8 cellular contexts compared by ENCODE assay signal in genomic region chr19:12669272-12670158, GRCh38. TPM values are rescaled to one million over a fixed set of nuclear protein-coding genes. Genes with fewer than 3 reads are reported as not detected.
DNase-seq lines count a peak whose midpoint lies in the region; ATAC-seq, FAIRE-seq and TF ChIP-seq lines count a peak whose summit lies in the region.

No MANE protein-coding gene starts in this region.

- peak overlapping the region; percentile 82 for H3K4me3 Mint-ChIP-seq in activated naive CD4-positive, alpha-beta T cell treated with anti-CD3 and anti-CD28 coated beads, Interleukin-2, amount 10 ng/mL, durations not matched to agents 7 days and 5 days

- peak; percentile 96 for FAIRE-seq in GM12891 (lab: Jason Lieb, UNC)

- peak; percentile 83 for TF ChIP-seq POLR2A in GM12891 (IDR thresholded peaks at IDR 0.05; ENCODE audit: low read depth, low read length)

- H3K4me1 Mint-ChIP-seq in activated naive CD4-positive, alpha-beta T cell treated with anti-CD3 and anti-CD28 coated beads, Interleukin-2, amount 10 ng/mL, durations not matched to agents 7 days and 5 days = peaks cover 59% of the 10 kb centered on the region

- H3K27ac Mint-ChIP-seq in activated naive CD4-positive, alpha-beta T cell treated with anti-CD3 and anti-CD28 coated beads, Interleukin-2, amount 10 ng/mL, durations not matched to agents 7 days and 5 days = peak overlapping the region; percentile 99

- DNase-seq in GM12891 (ENCODE audit: insufficient read length, low spot score) = no peak
- peak; percentile 77 for DNase-seq in M059J (ENCODE audit: low read depth)
- peak; percentile 72 for DNase-seq in SK-MEL-5 (ENCODE audit: low read depth, low spot score)
- DNase-seq in activated naive CD4-positive, alpha-beta T cell treated with anti-CD3 and anti-CD28 coated beads, Interleukin-2, amount 10 ng/mL, durations not matched to agents 7 days and 5 days = peak; percentile 78
- DNase-seq in germinal center (ENCODE audit: low spot score) = peak; percentile 71
- DNase-seq in superior temporal gyrus (ENCODE audit: extremely low spot score) = peak; percentile 93

- H3K36me3 Mint-ChIP-seq in activated naive CD4-positive, alpha-beta T cell treated with anti-CD3 and anti-CD28 coated beads, Interleukin-2, amount 10 ng/mL, durations not matched to agents 7 days and 5 days = peaks cover 30% of the 10 kb centered on the region

- TF ChIP-seq CTCF in neutrophil (IDR thresholded peaks at IDR 0.05) = peak; percentile 12

- CTCF ChIA-PET in activated naive CD4-positive, alpha-beta T cell treated with anti-CD3 and anti-CD28 coated beads, Interleukin-2, amount 10 ng/mL, durations not matched to agents 7 days and 5 days (lab: Charles Lee) = interaction anchor here (0.6 to 1.3 kb wide), 2 partner anchors 30 to 59 kb away, joined by 3 read pairs; no protein-coding TSS in a partner anchor

- no peaks in the 10 kb centered on the region for H3K27me3 Mint-ChIP-seq in activated naive CD4-positive, alpha-beta T cell treated with anti-CD3 and anti-CD28 coated beads, Interleukin-2, amount 10 ng/mL, durations not matched to agents 7 days and 5 days

- peak overlapping the region; percentile 97 for H3K27ac ChIP-seq in neutrophil

- no peaks in the 10 kb centered on the region for H3K27me3 ChIP-seq in neutrophil

- H3K9me3 ChIP-seq in neutrophil = no peaks in the 10 kb centered on the region

- H3K4me3 ChIP-seq in neutrophil (ENCODE audit: low read depth in 1 of 2, low read length in 1 of 2) = peak overlapping the region; percentile 85 to 95

- peaks cover 30% of the 10 kb centered on the region for H3K36me3 ChIP-seq in neutrophil

- in situ Hi-C loops in SK-MEL-5 (cut with HindIII; ENCODE audit: low pct_unique_long_range_greater_than_20kb, low sequenced_read_pairs) = no loop called here

- ATAC-seq in HG03460 (IDR thresholded peaks at IDR 0.05; ENCODE audit: unreplicated experiment) = no peak

- H3K4me1 ChIP-seq in neutrophil (ENCODE audit: control insufficient read depth in 1 of 2, insufficient read depth in 1 of 2, low read depth in 1 of 2, low read length in 1 of 2) = peaks cover 50 to 54% of the 10 kb centered on the region in 2 experiments

- H3K9me3 Mint-ChIP-seq in activated naive CD4-positive, alpha-beta T cell treated with anti-CD3 and anti-CD28 coated beads, Interleukin-2, amount 10 ng/mL, durations not matched to agents 7 days and 5 days = no peaks in the 10 kb centered on the region

TF ChIP-seq in GM12891, 5 proteins besides CTCF, POLR2A, EP300 and RAD21:
- TF ChIP-seq SPI1 (IDR thresholded peaks at IDR 0.05; ENCODE audit: low read depth, low read length) = peak; percentile 17; the same call in 1 of the 2 replicates
- peak; percentile 64; the same call in 1 of the 2 replicates for TF ChIP-seq TAF1 (IDR thresholded peaks at IDR 0.05; ENCODE audit: low read depth, low read length)
- TF ChIP-seq POU2F2 (IDR thresholded peaks at IDR 0.05; ENCODE audit: low read depth, low read length) = peak; percentile 70
- TF ChIP-seq POLR2AphosphoS5 (IDR thresholded peaks at IDR 0.05; ENCODE audit: low read depth, low read length) = peak; percentile 75; the same call in 1 of the 2 replicates
- TF ChIP-seq PAX5 (IDR thresholded peaks at IDR 0.05; ENCODE audit: insufficient read depth, low read length, severe bottlenecking) = no peak

RNA-seq across cellular contexts. Expression of gene WDR83, which starts 2.9 kb away (rescaled TPM):
- 13.0 TPM for polyA plus RNA-seq in GM12891 (2012; ENCODE audit: low read depth, missing spikeins)
- total RNA-seq in M059J (2014; rRNA removed; shearing (Covaris generic)) = 9.6 and 10.5 TPM in 2 replicates
- 2.9 and 8.0 TPM in 2 replicates for total RNA-seq in SK-MEL-5 (2014; rRNA removed; shearing (Covaris generic))
- polyA plus RNA-seq in SK-MEL-5 (2015; cell fraction: cytosol; rRNA removed) = 8.4 and 13.0 TPM in 2 replicates
- polyA plus RNA-seq in SK-MEL-5 (2015; cell fraction: nucleus; rRNA removed) = 13.0 and 16.7 TPM in 2 replicates

RNA-seq across cellular contexts. Expression of gene MAN2B1, which starts 3.0 kb away (rescaled TPM):
- 126 TPM for polyA plus RNA-seq in GM12891 (2012; ENCODE audit: low read depth, missing spikeins)
- total RNA-seq in M059J (2014; rRNA removed; shearing (Covaris generic)) = 57.8 and 68.4 TPM in 2 replicates
- total RNA-seq in SK-MEL-5 (2014; rRNA removed; shearing (Covaris generic)) = 32.0 and 33.5 TPM in 2 replicates
- polyA plus RNA-seq in SK-MEL-5 (2015; cell fraction: cytosol; rRNA removed) = 74.5 and 93.3 TPM in 2 replicates
- polyA plus RNA-seq in SK-MEL-5 (2015; cell fraction: nucleus; rRNA removed) = 82.0 and 123 TPM in 2 replicates

RNA-seq across cellular contexts. Expression of gene DHPS, which starts 12.2 kb away (rescaled TPM):
- 78.9 TPM for polyA plus RNA-seq in GM12891 (2012; ENCODE audit: low read depth, missing spikeins)
- 82.7 and 108 TPM in 2 replicates for total RNA-seq in M059J (2014; rRNA removed; shearing (Covaris generic))
- total RNA-seq in SK-MEL-5 (2014; rRNA removed; shearing (Covaris generic)) = 52.7 and 57.8 TPM in 2 replicates
- 66.8 and 68.3 TPM in 2 replicates for polyA plus RNA-seq in SK-MEL-5 (2015; cell fraction: cytosol; rRNA removed)
- 169 and 263 TPM in 2 replicates for polyA plus RNA-seq in SK-MEL-5 (2015; cell fraction: nucleus; rRNA removed)

RNA-seq across cellular contexts. Expression of gene GNG14, which starts 18.3 kb away (rescaled TPM):
- 0.32 TPM for polyA plus RNA-seq in GM12891 (2012; ENCODE audit: low read depth, missing spikeins)
- total RNA-seq in M059J (2014; rRNA removed; shearing (Covaris generic)) = not detected in 2 replicates
- total RNA-seq in SK-MEL-5 (2014; rRNA removed; shearing (Covaris generic)) = not detected in 2 replicates
- polyA plus RNA-seq in SK-MEL-5 (2015; cell fraction: cytosol; rRNA removed) = not detected in 2 replicates
- polyA plus RNA-seq in SK-MEL-5 (2015; cell fraction: nucleus; rRNA removed) = not detected in 2 replicates

RNA-seq across cellular contexts. Expression of gene FBXW9, which starts 26.9 kb away (rescaled TPM):
- polyA plus RNA-seq in GM12891 (2012; ENCODE audit: low read depth, missing spikeins) = 5.6 TPM
- 12.0 and 14.5 TPM in 2 replicates for total RNA-seq in M059J (2014; rRNA removed; shearing (Covaris generic))
- total RNA-seq in SK-MEL-5 (2014; rRNA removed; shearing (Covaris generic)) = 6.1 and 8.6 TPM in 2 replicates
- 11.1 and 12.4 TPM in 2 replicates for polyA plus RNA-seq in SK-MEL-5 (2015; cell fraction: cytosol; rRNA removed)
- 17.9 and 30.2 TPM in 2 replicates for polyA plus RNA-seq in SK-MEL-5 (2015; cell fraction: nucleus; rRNA removed)
